Comparison of ENCODE assay signal across 11 cellular contexts in genomic region chr11:105045897-105046296, GRCh38. TPM values are rescaled to one million over a fixed set of nuclear protein-coding genes. Genes with fewer than 3 reads are reported as not detected.
DNase-seq lines count a peak whose midpoint lies in the region; FAIRE-seq and TF ChIP-seq lines count a peak whose summit lies in the region.
"Had no signal": no experiment of that assay in that cellular context is flagged by ENCODE, and none has a peak within 500 bp of the region (broad histone marks: within the 10 kb centered on the region; RNA-seq: fewer than 3 reads in every experiment).

No MANE protein-coding gene starts in this region.

- TF ChIP-seq POLR2A in tibial nerve (IDR thresholded peaks at IDR 0.05) = no peak

- DNase-seq in activated naive CD4-positive, alpha-beta T cell treated with anti-CD3 and anti-CD28 coated beads, Interleukin-2, amount 10 ng/mL, durations not matched to agents 7 days and 5 days = no peak
- no peak for DNase-seq in activated naive CD4-positive, alpha-beta T cell (lab: John Stamatoyannopoulos, UW)
- DNase-seq in activated T-helper 2 cell treated with anti-CD3 and anti-CD28 coated beads, Interferon-gamma antibody, Interleukin-2, Interleukin-4, amounts not matched to agents 10 μg/mL and 5 μg/mL and 100 μg/mL, durations not matched to agents 14 hours and 24 hours and 36 hours (ENCODE audit: low spot score) = no peak
- DNase-seq in keratinocyte (ENCODE audit: low read depth, low spot score) = no peak
- DNase-seq in tibial nerve (ENCODE audit: low spot score in 2 of 2) = no peak
- no peak for DNase-seq in endodermal cell
- DNase-seq in superior temporal gyrus (ENCODE audit: extremely low spot score) = no peak
- no peak for DNase-seq in NCI-H526 treated with DMSO at 0.1 percent for 48 hours (lab: John Stamatoyannopoulos, UW)
- DNase-seq: PC-3 had no signal

- H3K9me3 ChIP-seq in keratinocyte (ENCODE audit: control insufficient read depth, low read depth, low read length) (no peaks in the 10 kb centered on the region), tibial nerve (no peaks in the 10 kb centered on the region), endodermal cell (ENCODE audit: control insufficient read depth, low read length) (no peaks in the 10 kb centered on the region)
- H3K9me3 ChIP-seq: colonic mucosa had no signal

- peak overlapping the region; percentile 56 for H2AFZ ChIP-seq in keratinocyte (ENCODE audit: control insufficient read depth, low read length)

- H3K4me1 ChIP-seq in keratinocyte (ENCODE audit: control insufficient read depth, extremely low read depth, insufficient read depth, low read length) (peaks cover 27% of the 10 kb centered on the region), tibial nerve (peaks cover 0 to 33% (median 5%) of the 10 kb centered on the region in 4 donors), endodermal cell (ENCODE audit: control insufficient read depth, insufficient read depth, low read length) (no peaks in the 10 kb centered on the region)
- H3K4me1 ChIP-seq: colonic mucosa had no signal

- H3K36me3 ChIP-seq in keratinocyte (ENCODE audit: control insufficient read depth in 2 of 2, extremely low read depth in 1 of 2, insufficient read depth in 2 of 2, low read length in 2 of 2) (no peaks in the 10 kb centered on the region), tibial nerve (peaks cover 0 to 5% (median 0%) of the 10 kb centered on the region in 3 donors), endodermal cell (ENCODE audit: control insufficient read depth, insufficient read depth, low read length) (no peaks in the 10 kb centered on the region)
- H3K36me3 ChIP-seq: colonic mucosa had no signal

- H3K27ac Mint-ChIP-seq in activated naive CD4-positive, alpha-beta T cell treated with anti-CD3 and anti-CD28 coated beads, Interleukin-2, amount 10 ng/mL, durations not matched to agents 7 days and 5 days = peak overlapping the region; percentile 35
- H3K27ac Mint-ChIP-seq in activated T-helper 2 cell treated with anti-CD3 and anti-CD28 coated beads, Interferon-gamma antibody, Interleukin-2, Interleukin-4, amounts not matched to agents 10 μg/mL and 5 μg/mL and 100 μg/mL, durations not matched to agents 14 hours and 24 hours and 36 hours = peak overlapping the region; percentile 59
- no peak overlapping the region for H3K27ac Mint-ChIP-seq in endodermal cell

- dilution Hi-C loops in keratinocyte (cut with MboI; ENCODE audit: extremely low pct_ligation_motif_present, low sequenced_read_pairs) = no loop called here

- WGBS in tibial nerve, 2 donors = 67 to 73% methylated on average over 4 of the region's 4 CpGs
- 94 to 98% methylated on average over 4 of the region's 4 CpGs for WGBS in endodermal cell (ENCODE audit: insufficient coverage in 1 of 2, insufficient read length in 1 of 2), 2 experiments

- intact Hi-C loops in activated T-helper 2 cell treated with anti-CD3 and anti-CD28 coated beads, Interferon-gamma antibody, Interleukin-2, Interleukin-4, amounts not matched to agents 10 μg/mL and 5 μg/mL and 100 μg/mL, durations not matched to agents 14 hours and 24 hours and 36 hours (cut with micrococcal nuclease) = loop anchor here (2.0 to 5.0 kb wide), 2 partner anchors 31 to 79 kb away; partner anchors contain the start of gene CASP4

- H3K27ac ChIP-seq in keratinocyte (ENCODE audit: control insufficient read depth, insufficient read depth, low read length) = peak overlapping the region; percentile 65
- peak overlapping the region in 3 of 4 donors; percentile 73 to 81 (median 75) for H3K27ac ChIP-seq in tibial nerve
- no peak overlapping the region for H3K27ac ChIP-seq in endodermal cell (ENCODE audit: low read depth, low read length)
- H3K27ac ChIP-seq: C4-2B had no signal

- H3K79me2 ChIP-seq in keratinocyte (ENCODE audit: control insufficient read depth, insufficient read depth, low read length) = no peaks in the 10 kb centered on the region

- no peak for TF ChIP-seq CTCF in keratinocyte (optimal IDR thresholded peaks at IDR 0.05 in 1 of 3, IDR thresholded peaks at IDR 0.05 in 1 of 3, conservative IDR thresholded peaks at IDR 0.05 in 1 of 3; ENCODE audit: extremely low read depth in 1 of 3, insufficient read depth in 2 of 3, low read length in 3 of 3)
- TF ChIP-seq CTCF in tibial nerve (IDR thresholded peaks at IDR 0.05) = no peak
- no peak for TF ChIP-seq CTCF in endodermal cell (conservative IDR thresholded peaks at IDR 0.05)

- peaks cover 29% of the 10 kb centered on the region for H3K36me3 Mint-ChIP-seq in activated naive CD4-positive, alpha-beta T cell treated with anti-CD3 and anti-CD28 coated beads, Interleukin-2, amount 10 ng/mL, durations not matched to agents 7 days and 5 days
- peaks cover 13% of the 10 kb centered on the region for H3K36me3 Mint-ChIP-seq in activated T-helper 2 cell treated with anti-CD3 and anti-CD28 coated beads, Interferon-gamma antibody, Interleukin-2, Interleukin-4, amounts not matched to agents 10 μg/mL and 5 μg/mL and 100 μg/mL, durations not matched to agents 14 hours and 24 hours and 36 hours (ENCODE audit: low read depth)
- no peaks in the 10 kb centered on the region for H3K36me3 Mint-ChIP-seq in endodermal cell (ENCODE audit: low read depth)

- peak overlapping the region; percentile 89 for H3K4me3 Mint-ChIP-seq in activated naive CD4-positive, alpha-beta T cell treated with anti-CD3 and anti-CD28 coated beads, Interleukin-2, amount 10 ng/mL, durations not matched to agents 7 days and 5 days
- H3K4me3 Mint-ChIP-seq in activated T-helper 2 cell treated with anti-CD3 and anti-CD28 coated beads, Interferon-gamma antibody, Interleukin-2, Interleukin-4, amounts not matched to agents 10 μg/mL and 5 μg/mL and 100 μg/mL, durations not matched to agents 14 hours and 24 hours and 36 hours (ENCODE audit: low read depth) = peak overlapping the region; percentile 35
- no peak overlapping the region for H3K4me3 Mint-ChIP-seq in endodermal cell

- H3K4me1 Mint-ChIP-seq in activated naive CD4-positive, alpha-beta T cell treated with anti-CD3 and anti-CD28 coated beads, Interleukin-2, amount 10 ng/mL, durations not matched to agents 7 days and 5 days = peaks cover 45% of the 10 kb centered on the region
- peaks cover 38% of the 10 kb centered on the region for H3K4me1 Mint-ChIP-seq in activated T-helper 2 cell treated with anti-CD3 and anti-CD28 coated beads, Interferon-gamma antibody, Interleukin-2, Interleukin-4, amounts not matched to agents 10 μg/mL and 5 μg/mL and 100 μg/mL, durations not matched to agents 14 hours and 24 hours and 36 hours (ENCODE audit: low read depth)
- H3K4me1 Mint-ChIP-seq in endodermal cell = no peaks in the 10 kb centered on the region

- FAIRE-seq in keratinocyte (lab: Jason Lieb, UNC) = no peak

- H3K4me3 ChIP-seq in keratinocyte (ENCODE audit: control insufficient read depth in 2 of 3, extremely low read depth in 1 of 3, insufficient read depth in 2 of 3, low read depth in 1 of 3, low read length in 3 of 3) = no peak overlapping the region
- peak overlapping the region in 1 of 4 donors; percentile 48 for H3K4me3 ChIP-seq in tibial nerve
- H3K4me3 ChIP-seq in endodermal cell (ENCODE audit: low read length) = no peak overlapping the region

- no peaks in the 10 kb centered on the region for H3K9me1 ChIP-seq in keratinocyte (ENCODE audit: control insufficient read depth, extremely low read depth, insufficient read depth, low read length)

- TF ChIP-seq EP300 in tibial nerve (IDR thresholded peaks at IDR 0.05) = no peak

- no peaks in the 10 kb centered on the region for H4K20me1 ChIP-seq in keratinocyte (ENCODE audit: control insufficient read depth, extremely low read depth, insufficient read depth, low read length)

- CTCF ChIA-PET in activated naive CD4-positive, alpha-beta T cell treated with anti-CD3 and anti-CD28 coated beads, Interleukin-2, amount 10 ng/mL, durations not matched to agents 7 days and 5 days (lab: Charles Lee) = no interaction called here

- H3K4me2 ChIP-seq in keratinocyte (ENCODE audit: control insufficient read depth, extremely low read depth, insufficient read depth, low read depth, low read length) = peak overlapping the region; percentile 79

- H3K27me3 ChIP-seq in keratinocyte (ENCODE audit: control insufficient read depth, extremely low read depth, insufficient read depth, low read length) (no peaks in the 10 kb centered on the region), tibial nerve (no peaks in the 10 kb centered on the region), endodermal cell (ENCODE audit: control insufficient read depth, insufficient read depth, low read length, poor library complexity, severe bottlenecking) (no peaks in the 10 kb centered on the region)
- H3K27me3 ChIP-seq: colonic mucosa had no signal

- H3K9ac ChIP-seq in keratinocyte (ENCODE audit: control insufficient read depth, extremely low read depth, insufficient read depth, low read length) (no peak overlapping the region), endodermal cell (ENCODE audit: extremely low read depth, low read length, poor library complexity, severe bottlenecking) (no peak overlapping the region)

- H3K27me3 Mint-ChIP-seq in activated naive CD4-positive, alpha-beta T cell treated with anti-CD3 and anti-CD28 coated beads, Interleukin-2, amount 10 ng/mL, durations not matched to agents 7 days and 5 days = no peaks in the 10 kb centered on the region
- peaks cover 6% of the 10 kb centered on the region for H3K27me3 Mint-ChIP-seq in activated T-helper 2 cell treated with anti-CD3 and anti-CD28 coated beads, Interferon-gamma antibody, Interleukin-2, Interleukin-4, amounts not matched to agents 10 μg/mL and 5 μg/mL and 100 μg/mL, durations not matched to agents 14 hours and 24 hours and 36 hours (ENCODE audit: low read depth)
- no peaks in the 10 kb centered on the region for H3K27me3 Mint-ChIP-seq in endodermal cell (ENCODE audit: insufficient read depth)

- H3K9me3 Mint-ChIP-seq in activated naive CD4-positive, alpha-beta T cell treated with anti-CD3 and anti-CD28 coated beads, Interleukin-2, amount 10 ng/mL, durations not matched to agents 7 days and 5 days = no peaks in the 10 kb centered on the region
- H3K9me3 Mint-ChIP-seq in activated T-helper 2 cell treated with anti-CD3 and anti-CD28 coated beads, Interferon-gamma antibody, Interleukin-2, Interleukin-4, amounts not matched to agents 10 μg/mL and 5 μg/mL and 100 μg/mL, durations not matched to agents 14 hours and 24 hours and 36 hours = no peaks in the 10 kb centered on the region
- no peaks in the 10 kb centered on the region for H3K9me3 Mint-ChIP-seq in endodermal cell

RNA-seq across cellular contexts. Expression of gene CARD16, which starts 0.8 kb away (rescaled TPM):
- 5.2 and 5.8 TPM in 2 replicates for total RNA-seq in activated T-helper 2 cell treated with anti-CD3 and anti-CD28 coated beads, Interferon-gamma antibody, Interleukin-2, Interleukin-4, amounts not matched to agents 10 μg/mL and 5 μg/mL and 100 μg/mL, durations not matched to agents 14 hours and 24 hours and 36 hours
- polyA plus RNA-seq in keratinocyte = 11.9 to 16.6 TPM (median 13.4 TPM) in 3 replicates
- polyA plus RNA-seq in keratinocyte (2011; ENCODE audit: low read depth) = 0.86 TPM
- 16.0 and 23.4 TPM in 2 replicates for polyA plus RNA-seq in keratinocyte (2011; cell fraction: cytosol; rRNA removed)
- 5.0 and 7.2 TPM in 2 replicates for polyA plus RNA-seq in keratinocyte (2011; cell fraction: nucleus; rRNA removed)
- 3.2 and 14.3 TPM in 2 replicates for polyA plus RNA-seq in keratinocyte (2012; ENCODE audit: low replicate concordance)
- polyA minus RNA-seq in keratinocyte = 2.1 to 5.2 TPM in 2 of 3 replicates, not detected in the other
- polyA minus RNA-seq in keratinocyte (2011; cell fraction: cytosol; rRNA and poly(A)+ RNA removed) = 3.5 TPM
- 0.84 and 1.9 TPM in 2 replicates for polyA minus RNA-seq in keratinocyte (2011; cell fraction: nucleus; rRNA and poly(A)+ RNA removed)
- total RNA-seq in tibial nerve = 10 to 100 TPM in 3 of 4 donors, 1 to 10 TPM in 1; 1.5 to 21.6 (median 17.1) TPM
- not detected for total RNA-seq in endodermal cell
- polyA plus RNA-seq in endodermal cell (2013, experiment 1 of 2) = not detected
- polyA plus RNA-seq in endodermal cell (2013, experiment 2 of 2) = not detected
- total RNA-seq: PC-3 had no signal

RNA-seq across cellular contexts. Expression of gene CASP1, which starts 11.0 kb away (rescaled TPM):
- 11.6 and 13.5 TPM in 2 replicates for total RNA-seq in activated T-helper 2 cell treated with anti-CD3 and anti-CD28 coated beads, Interferon-gamma antibody, Interleukin-2, Interleukin-4, amounts not matched to agents 10 μg/mL and 5 μg/mL and 100 μg/mL, durations not matched to agents 14 hours and 24 hours and 36 hours
- polyA plus RNA-seq in keratinocyte = 30.7 to 69.1 TPM (median 56.0 TPM) in 3 replicates
- 122 TPM for polyA plus RNA-seq in keratinocyte (2011; ENCODE audit: low read depth)
- polyA plus RNA-seq in keratinocyte (2011; cell fraction: cytosol; rRNA removed) = 43.6 and 54.5 TPM in 2 replicates
- 43.5 and 50.7 TPM in 2 replicates for polyA plus RNA-seq in keratinocyte (2011; cell fraction: nucleus; rRNA removed)
- polyA plus RNA-seq in keratinocyte (2012; ENCODE audit: low replicate concordance) = 68.6 and 117 TPM in 2 replicates
- polyA minus RNA-seq in keratinocyte = 1.2 to 38.5 TPM (median 23.0 TPM) in 3 replicates
- 27.4 TPM for polyA minus RNA-seq in keratinocyte (2011; cell fraction: cytosol; rRNA and poly(A)+ RNA removed)
- polyA minus RNA-seq in keratinocyte (2011; cell fraction: nucleus; rRNA and poly(A)+ RNA removed) = 13.1 and 18.5 TPM in 2 replicates
- total RNA-seq in tibial nerve (10 to 100 TPM in 1 of 4 donors, 1 to 10 TPM in 3; 8.5 to 15.0 (median 8.9) TPM), endodermal cell (not detected)
- not detected for polyA plus RNA-seq in endodermal cell (2013, experiment 1 of 2)
- not detected for polyA plus RNA-seq in endodermal cell (2013, experiment 2 of 2)

RNA-seq across cellular contexts. Expression of gene CASP5, which starts 22.9 kb away (rescaled TPM):
- not detected in 2 replicates for total RNA-seq in activated T-helper 2 cell treated with anti-CD3 and anti-CD28 coated beads, Interferon-gamma antibody, Interleukin-2, Interleukin-4, amounts not matched to agents 10 μg/mL and 5 μg/mL and 100 μg/mL, durations not matched to agents 14 hours and 24 hours and 36 hours
- 0.15 TPM in 1 of 3 replicates, not detected in the others for polyA plus RNA-seq in keratinocyte
- polyA plus RNA-seq in keratinocyte (2011; ENCODE audit: low read depth) = not detected
- not detected in 2 replicates for polyA plus RNA-seq in keratinocyte (2011; cell fraction: cytosol; rRNA removed)
- polyA plus RNA-seq in keratinocyte (2011; cell fraction: nucleus; rRNA removed) = 0.51 and 0.87 TPM in 2 replicates
- 0.39 TPM in 1 of 2 replicates, not detected in the other for polyA plus RNA-seq in keratinocyte (2012; ENCODE audit: low replicate concordance)
- not detected in 3 replicates for polyA minus RNA-seq in keratinocyte
- not detected for polyA minus RNA-seq in keratinocyte (2011; cell fraction: cytosol; rRNA and poly(A)+ RNA removed)
- polyA minus RNA-seq in keratinocyte (2011; cell fraction: nucleus; rRNA and poly(A)+ RNA removed) = not detected in 2 replicates
- total RNA-seq in tibial nerve = under 1 TPM in 1 of 4 donors, not detected in 3; 0.30 TPM
- total RNA-seq in endodermal cell = not detected
- polyA plus RNA-seq in endodermal cell (2013, experiment 1 of 2) = not detected
- not detected for polyA plus RNA-seq in endodermal cell (2013, experiment 2 of 2)
- total RNA-seq: PC-3 had no signal

Comparison
In these comparisons a context has a peak if more than half of its experiments do, and no peak if none do; other contexts are left out.
1. RNA of gene CASP1, which starts 11.0 kb away (total RNA-seq): 11.6 to 13.5 TPM in activated T-helper 2 cell treated with anti-CD3 and anti-CD28 coated beads, Interferon-gamma antibody, Interleukin-2, Interleukin-4, amounts not matched to agents 10 μg/mL and 5 μg/mL and 100 μg/mL, durations not matched to agents 14 hours and 24 hours and 36 hours and 8.5 to 15.0 TPM in tibial nerve; not detected in endodermal cell; every median in the first group is over 4 times any median in the second.